In the genomic region with DNA sequence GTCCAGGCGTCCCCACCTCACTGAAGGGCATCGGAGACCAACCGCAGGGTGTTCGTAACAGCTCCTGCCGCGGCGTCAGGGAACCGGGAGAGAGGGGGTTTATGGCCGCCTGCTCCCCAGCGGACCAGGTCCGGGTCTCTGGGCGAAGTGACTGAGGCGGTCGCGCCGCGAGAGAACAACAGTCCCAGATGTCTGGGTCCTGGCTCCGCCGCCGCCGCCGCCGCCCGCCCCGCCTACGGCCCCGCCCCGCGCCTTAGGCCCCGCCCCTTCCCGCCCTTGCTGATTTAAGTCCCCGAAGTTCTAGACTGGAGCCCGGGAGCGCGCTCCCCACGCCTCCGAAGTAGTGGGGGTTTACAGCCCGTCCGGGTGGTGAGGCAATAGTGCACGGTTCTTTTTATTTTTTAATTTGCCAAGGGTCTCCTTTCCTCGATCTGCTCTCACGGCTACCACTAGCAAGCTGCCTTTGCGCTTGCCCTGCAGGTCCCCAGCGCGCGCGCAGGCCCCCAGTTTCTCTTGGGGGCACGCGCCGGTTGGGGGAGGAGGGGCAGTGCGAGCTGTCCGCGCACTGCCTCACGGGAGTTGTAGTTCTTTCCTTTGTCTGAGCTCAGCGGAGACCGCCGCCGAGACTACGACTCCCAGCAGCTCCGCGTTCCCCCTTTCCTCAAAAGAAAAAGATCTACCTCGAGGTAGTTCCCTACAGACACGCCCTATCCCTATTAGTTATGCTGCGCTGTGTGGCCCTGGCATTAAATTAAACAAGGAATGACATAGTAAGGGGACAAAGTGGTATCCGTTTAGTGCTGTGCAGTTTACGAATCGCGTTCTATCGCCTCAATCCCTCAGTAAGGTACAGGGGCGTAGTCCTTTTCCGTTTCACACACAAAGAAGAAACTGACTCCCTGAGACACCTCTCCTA, we compare ENCODE assay signal across 8 cellular contexts. TPM values are rescaled to one million over a fixed set of nuclear protein-coding genes. Genes with fewer than 3 reads are reported as not detected.
A peak's percentile ranks its signal among the peaks of the same experiment; 100 is the strongest.
DNase-seq lines count a peak whose midpoint lies in the region; ATAC-seq and TF ChIP-seq lines count a peak whose summit lies in the region.

A gene (minus strand): TSS at position 190 of the 916 bp plus-strand sequence. CDS start 272 bp downstream, outside the sequence.

- H3K27me3 Mint-ChIP-seq in CD14-positive monocyte (ENCODE audit: low read depth in 3 of 3) = peaks cover 0 to 2% (median 0%) of the 10 kb centered on the region in 3 donors

- H3K9me3 ChIP-seq in left lung = no peaks in the 10 kb centered on the region

- no peaks in the 10 kb centered on the region for H3K36me3 ChIP-seq in left lung

- ATAC-seq in GM19395 (IDR thresholded peaks at IDR 0.05; ENCODE audit: unreplicated experiment) (peak; percentile 94), HG03558 (IDR thresholded peaks at IDR 0.05; ENCODE audit: extremely low read depth, unreplicated experiment) (peak; percentile 83), left lung (peak; percentile 97)

- H3K4me3 Mint-ChIP-seq in CD14-positive monocyte = peak within 1 kb of the TSS; percentile 100

- intact Hi-C loops in CD14-positive monocyte (cut with micrococcal nuclease) = loop anchor here (5.0 to 10.0 kb wide), 2 partner anchors 64 to 176 kb away; no protein-coding TSS in a partner anchor
- intact Hi-C loops in left lung (cut with DNase I) = no loop called here

- H3K27me3 ChIP-seq in left lung = no peaks in the 10 kb centered on the region

- peaks cover 0 to 7% of the 10 kb centered on the region in 2 donors for H3K4me1 ChIP-seq in left lung

- DNase-seq in CD14-positive monocyte (ENCODE audit: low spot score) (peak; percentile 84), NCI-H748 (lab: John Stamatoyannopoulos, UW; ENCODE audit: unreplicated experiment) (peak; percentile 98), dermis blood vessel endothelial cell (peak; percentile 96), left lung (peak; percentile 95 to 96)
- DNase-seq in activated CD4-positive, alpha-beta T cell treated with anti-CD3 and anti-CD28 coated beads, Interleukin-2, amount 50 U/mL, for 24 hours (ENCODE audit: low read depth in 1 of 2, low spot score in 1 of 2) = peak; percentile 85 to 89
- peak; percentile 91 for DNase-seq in stimulated activated CD4-positive, alpha-beta T cell treated with anti-CD3 and anti-CD28 coated beads, Interleukin-2, amount 100 ng/mL, for 4 hours (ENCODE audit: low read depth)

- H3K9me3 Mint-ChIP-seq in CD14-positive monocyte = no peaks in the 10 kb centered on the region

- TF ChIP-seq CTCF in CD14-positive monocyte (IDR thresholded peaks at IDR 0.05) (no peak), left lung (IDR thresholded peaks at IDR 0.05) (no peak)

- H3K27ac Mint-ChIP-seq in CD14-positive monocyte = peak within 1 kb of the TSS; percentile 94 to 100 (median 99)

- H3K4me1 Mint-ChIP-seq in CD14-positive monocyte = peaks cover 12% of the 10 kb centered on the region

- peak within 1 kb of the TSS; percentile 71 to 79 for H3K4me3 ChIP-seq in left lung

- no peaks in the 10 kb centered on the region for H3K36me3 Mint-ChIP-seq in CD14-positive monocyte

- peak within 1 kb of the TSS; percentile 84 to 90 for H3K27ac ChIP-seq in left lung

RNA-seq across cellular contexts. Expression of the gene that starts here (rescaled TPM):
- under 1 TPM; 0.62 to 0.81 TPM for polyA plus RNA-seq in CD14-positive monocyte
- total RNA-seq in dermis blood vessel endothelial cell (27.4 and 42.2 TPM in 2 replicates), left lung (10 to 100 TPM in 1 of 2 donors, 1 to 10 TPM in 1; 6.8 to 12.2 TPM)

Comparison
In these comparisons a context has a peak if more than half of its experiments do, and no peak if none do; other contexts are left out.
1. Peak in every context shown above with its lines: DNase-seq, ATAC-seq, H3K4me3 ChIP-seq and H3K27ac ChIP-seq.
2. Peak in DNase-seq in CD14-positive monocyte; RNA of the gene not detected or under 1 TPM.
3. intact Hi-C loops: an anchor here in CD14-positive monocyte (5.0 to 10.0 kb wide); none called in left lung.